Comparison of ENCODE assay signal across 8 cellular contexts in the genomic region with DNA sequence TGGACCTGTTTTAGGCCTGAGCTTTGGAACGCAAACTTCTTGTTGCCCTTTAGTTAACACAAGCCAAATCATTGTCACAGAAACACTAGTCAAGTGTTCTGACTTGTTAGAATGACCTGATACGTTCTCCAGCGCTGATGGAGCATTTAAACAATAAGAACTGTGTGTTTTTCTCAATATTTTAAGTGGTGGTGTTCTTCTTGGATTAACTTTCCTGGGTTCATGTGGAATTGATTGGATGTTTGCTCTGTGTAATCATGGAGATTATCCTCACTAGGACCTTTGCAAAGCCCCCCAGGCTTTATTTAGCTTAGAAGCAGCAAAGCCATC. TPM values are rescaled to one million over a fixed set of nuclear protein-coding genes. Genes with fewer than 3 reads are reported as not detected.
DNase-seq lines count a peak whose midpoint lies in the region; ATAC-seq, FAIRE-seq and TF ChIP-seq lines count a peak whose summit lies in the region.

No MANE protein-coding gene starts in this region.

- no peaks in the 10 kb centered on the region for H3K9me3 Mint-ChIP-seq in activated T-cell treated with anti-CD3 and anti-CD28 coated beads, Interleukin-2, amount 50 U/mL, for 4 hours
- H3K9me3 Mint-ChIP-seq in astrocyte (ENCODE audit: unreplicated experiment): no peaks in the 10 kb centered on the region

- peaks cover 13% of the 10 kb centered on the region for H3K27me3 Mint-ChIP-seq in activated T-cell treated with anti-CD3 and anti-CD28 coated beads, Interleukin-2, amount 50 U/mL, for 4 hours (ENCODE audit: low read depth)
- no peaks in the 10 kb centered on the region for H3K27me3 Mint-ChIP-seq in astrocyte (ENCODE audit: low read depth, unreplicated experiment)

- peak overlapping the region; percentile 2 for H3K27ac Mint-ChIP-seq in astrocyte (ENCODE audit: unreplicated experiment)

- no peak for FAIRE-seq in astrocyte (lab: Jason Lieb, UNC)

- ATAC-seq in activated T-cell treated with anti-CD3 and anti-CD28 coated beads, Interleukin-2, amount 50 U/mL, for 4 hours: no peak
- no peak for ATAC-seq in thoracic aorta (ENCODE audit: insufficient number of reproducible peaks, low FRiP score, low read depth)

- peak overlapping the region; percentile 83 for H3K4me3 ChIP-seq in astrocyte (ENCODE audit: insufficient read depth, low read depth, low read length)
- peak overlapping the region; percentile 78 for H3K4me3 ChIP-seq in kidney epithelial cell (ENCODE audit: low read depth, low read length)
- peak overlapping the region; percentile 90 for H3K4me3 ChIP-seq in thoracic aorta

- H3K27ac ChIP-seq in astrocyte (ENCODE audit: low read depth, low read length) (no peak overlapping the region), thoracic aorta (peak overlapping the region; percentile 68 to 80)

- H3K36me3 Mint-ChIP-seq in activated T-cell treated with anti-CD3 and anti-CD28 coated beads, Interleukin-2, amount 50 U/mL, for 4 hours (ENCODE audit: insufficient read depth): no peaks in the 10 kb centered on the region
- no peaks in the 10 kb centered on the region for H3K36me3 Mint-ChIP-seq in astrocyte (ENCODE audit: low read depth, unreplicated experiment)

- no peaks in the 10 kb centered on the region for H3K9me3 ChIP-seq in astrocyte (ENCODE audit: insufficient read depth, low read depth, low read length)
- H3K9me3 ChIP-seq in thoracic aorta: no peaks in the 10 kb centered on the region

- H2AFZ ChIP-seq in astrocyte (ENCODE audit: low read depth, low read length): peak overlapping the region; percentile 91

- peaks cover 24% of the 10 kb centered on the region for H3K4me1 Mint-ChIP-seq in activated T-cell treated with anti-CD3 and anti-CD28 coated beads, Interleukin-2, amount 50 U/mL, for 4 hours (ENCODE audit: low read depth)
- peaks cover 17% of the 10 kb centered on the region for H3K4me1 Mint-ChIP-seq in astrocyte (ENCODE audit: low read depth, unreplicated experiment)

- no peak for DNase-seq in activated T-cell treated with anti-CD3 and anti-CD28 coated beads, Interleukin-2, amount 50 U/mL, for 4 hours
- DNase-seq in activated T-cell treated with anti-CD3 and anti-CD28 coated beads, Interleukin-2, amount 50 U/mL, for 1 hour: no peak
- DNase-seq in astrocyte (ENCODE audit: low read depth): no peak
- DNase-seq in kidney epithelial cell (ENCODE audit: low read depth): no peak
- DNase-seq in thoracic aorta (ENCODE audit: low spot score): no peak
- no peak for DNase-seq in HK-2 (ENCODE audit: unreplicated experiment)
- no peak for DNase-seq in epidermal melanocyte (ENCODE audit: insufficient read length, low spot score)
- DNase-seq in mesenteric fat pad (ENCODE audit: low spot score): no peak

- H3K4me2 ChIP-seq in astrocyte (ENCODE audit: low read length): peak overlapping the region; percentile 93

- H3K9ac ChIP-seq in astrocyte (ENCODE audit: low read length): peak overlapping the region; percentile 80

- H3K4me3 Mint-ChIP-seq in activated T-cell treated with anti-CD3 and anti-CD28 coated beads, Interleukin-2, amount 50 U/mL, for 4 hours: peak overlapping the region; percentile 95
- H3K4me3 Mint-ChIP-seq in astrocyte (ENCODE audit: unreplicated experiment): peak overlapping the region; percentile 95

- H3K27me3 ChIP-seq in astrocyte (ENCODE audit: insufficient read depth, low read length) (no peaks in the 10 kb centered on the region), kidney epithelial cell (ENCODE audit: control insufficient read depth, insufficient read depth, low read length) (no peaks in the 10 kb centered on the region), thoracic aorta (replicated peaks; ENCODE audit: insufficient read depth) (no peaks in the 10 kb centered on the region)

- H4K20me1 ChIP-seq in astrocyte (ENCODE audit: insufficient read depth, low read length): peaks cover 21% of the 10 kb centered on the region

- no peak for TF ChIP-seq CTCF in astrocyte (IDR thresholded peaks at IDR 0.05; ENCODE audit: insufficient read depth, low read depth, low read length)
- no peak for TF ChIP-seq CTCF in kidney epithelial cell (IDR thresholded peaks at IDR 0.05; ENCODE audit: insufficient read depth, low read length, poor library complexity, severe bottlenecking)
- TF ChIP-seq CTCF in thoracic aorta (IDR thresholded peaks at IDR 0.05): no peak

- H3K36me3 ChIP-seq in astrocyte (ENCODE audit: insufficient read depth, low read length) (no peaks in the 10 kb centered on the region), kidney epithelial cell (ENCODE audit: control insufficient read depth, insufficient read depth, low read length) (no peaks in the 10 kb centered on the region), thoracic aorta (no peaks in the 10 kb centered on the region)

- H3K4me1 ChIP-seq in astrocyte (ENCODE audit: insufficient read depth, low read length) (peaks cover 21% of the 10 kb centered on the region), thoracic aorta (ENCODE audit: control insufficient read depth in 1 of 2, low read depth in 2 of 2) (peaks cover 0 to 31% of the 10 kb centered on the region in 2 donors)

- H3K79me2 ChIP-seq in astrocyte (ENCODE audit: insufficient read depth, low read length): peaks cover 8% of the 10 kb centered on the region

RNA-seq across cellular contexts. Expression of gene LRRC1, which starts 1.6 kb away (rescaled TPM):
- 1 to 10 TPM in 1 of 3 donors, under 1 TPM in 2; 0.78 to 1.9 (median 0.79) TPM for total RNA-seq in activated T-cell treated with anti-CD3 and anti-CD28 coated beads, Interleukin-2, amount 50 U/mL, for 4 hours
- total RNA-seq in astrocyte (11.8 and 14.3 TPM in 2 replicates), kidney epithelial cell (8.0 and 11.7 TPM in 2 replicates), thoracic aorta (10 to 100 TPM; 18.5 to 22.8 TPM), mesenteric fat pad (6.2 TPM)
